ENCODE assay signal across 36 cellular contexts in the genomic region with DNA sequence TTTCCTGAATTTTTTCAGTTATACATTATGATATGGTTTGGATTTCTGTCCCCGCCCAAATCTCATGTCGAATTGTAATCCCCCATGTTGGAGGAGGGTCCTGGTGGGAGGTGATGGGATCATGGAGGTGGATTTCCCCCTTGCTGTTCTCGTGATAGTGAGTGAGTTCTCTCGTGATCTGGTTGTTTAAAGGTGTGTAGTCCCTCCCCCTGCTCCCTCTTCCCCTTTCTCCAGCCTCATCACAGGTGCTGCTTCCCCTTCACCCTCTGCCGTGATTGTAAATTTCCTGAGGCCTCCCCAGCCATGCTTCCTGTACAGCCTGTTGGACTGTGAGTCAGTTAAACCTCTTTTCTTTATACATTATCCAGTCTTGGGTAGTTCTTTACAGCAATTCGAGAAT.
DNase-seq lines count a peak whose midpoint lies in the region; ATAC-seq, FAIRE-seq and TF ChIP-seq lines count a peak whose summit lies in the region.
"Had no signal": no experiment of that assay in that cellular context is flagged by ENCODE, and none has a peak within 500 bp of the region (broad histone marks: within the 10 kb centered on the region; RNA-seq: fewer than 3 reads in every experiment).

No MANE protein-coding gene starts in this region.

- no peaks in the 10 kb centered on the region for H3F3A ChIP-seq in GM23248 (ENCODE audit: insufficient read depth)

- POLR2A ChIA-PET in OCI-LY7 (lab: Charles Lee) (interaction anchor here (0.6 to 3.4 kb wide), 7 partner anchors 11 to 122 kb away, joined by 3 to 22 read pairs (median 6); a partner anchor contains a TSS), endothelial cell of umbilical vein (lab: Charles Lee) (no interaction called here)

- in situ Hi-C loops in GM23248 (cut with MboI) = no loop called here

- no peaks in the 10 kb centered on the region for H4K20me1 ChIP-seq in OCI-LY7 (ENCODE audit: insufficient read depth, low read length)
- no peaks in the 10 kb centered on the region for H4K20me1 ChIP-seq in endothelial cell of umbilical vein (replicated peaks; ENCODE audit: control insufficient read depth, extremely low read depth, insufficient read depth, low read length)
- H4K20me1 ChIP-seq in GM23248 (ENCODE audit: insufficient read depth) = no peaks in the 10 kb centered on the region

- peak overlapping the region in 1 of 2 donors; percentile 14 for H3K4me3 Mint-ChIP-seq in stimulated activated naive B cell treated with anti-CD40 and anti-IgM and Interleukin-4, amounts not matched to agents 10 μg/mL and 1 μg/mL and 100 μg/mL, for 72 hours
- H3K4me3 Mint-ChIP-seq: activated CD8-positive, alpha-beta memory T cell treated with anti-CD3 and anti-CD28 coated beads, Interleukin-2, amount 10 ng/mL, durations not matched to agents 7 days and 5 days; activated naive CD8-positive, alpha-beta T cell treated with anti-CD3 and anti-CD28 coated beads, Interleukin-2, amount 50 U/mL, for 24 hours; stimulated activated naive CD8-positive, alpha-beta T cell treated with anti-CD3 and anti-CD28 coated beads, Interleukin-15, amount 100 ng/mL, for 72 hours had no signal

- peak overlapping the region; percentile 70 for H3K27ac ChIP-seq in OCI-LY7 (ENCODE audit: low read depth, low read length, poor library complexity, severe bottlenecking)
- no peak overlapping the region for H3K27ac ChIP-seq in endothelial cell of umbilical vein (ENCODE audit: insufficient read depth, low read depth, low read length)
- H3K27ac ChIP-seq in GM23248 = no peak overlapping the region
- H3K27ac ChIP-seq: C4-2B, cardiac muscle cell, epithelial cell of prostate, HL-60, right lobe of liver, spleen, vagina had no signal

- H3K27me3 Mint-ChIP-seq in stimulated activated naive B cell treated with anti-CD40 and anti-IgM and Interleukin-4, amounts not matched to agents 10 μg/mL and 1 μg/mL and 100 μg/mL, for 72 hours = no peaks in the 10 kb centered on the region
- H3K27me3 Mint-ChIP-seq: progenitor cell of endocrine pancreas; stimulated activated naive CD8-positive, alpha-beta T cell treated with anti-CD3 and anti-CD28 coated beads, Interleukin-15, amount 100 ng/mL, for 72 hours had no signal

- FAIRE-seq in GM18507 (lab: Jason Lieb, UNC) = peak; percentile 79
- peak; percentile 28 for FAIRE-seq in endothelial cell of umbilical vein (lab: Jason Lieb, UNC)
- FAIRE-seq: astrocyte, colon had no signal

- no peak overlapping the region for H3K9ac ChIP-seq in endothelial cell of umbilical vein (replicated peaks; ENCODE audit: extremely low read depth, insufficient read depth, low read length)
- no peak overlapping the region for H3K9ac ChIP-seq in GM23248

- H3K4me1 Mint-ChIP-seq in stimulated activated naive B cell treated with anti-CD40 and anti-IgM and Interleukin-4, amounts not matched to agents 10 μg/mL and 1 μg/mL and 100 μg/mL, for 72 hours = peaks cover 6 to 9% of the 10 kb centered on the region in 2 donors
- H3K4me1 Mint-ChIP-seq: activated CD8-positive, alpha-beta memory T cell treated with anti-CD3 and anti-CD28 coated beads, Interleukin-2, amount 10 ng/mL, durations not matched to agents 7 days and 5 days; stimulated activated naive CD8-positive, alpha-beta T cell treated with anti-CD3 and anti-CD28 coated beads, Interleukin-15, amount 100 ng/mL, for 72 hours had no signal

- H3K4me1 ChIP-seq in OCI-LY7 (ENCODE audit: insufficient read depth, low read length, poor library complexity, severe bottlenecking) = peaks cover 17% of the 10 kb centered on the region
- peaks cover 6% of the 10 kb centered on the region for H3K4me1 ChIP-seq in endothelial cell of umbilical vein (ENCODE audit: control insufficient read depth, extremely low read depth, insufficient read depth, low read length)
- no peaks in the 10 kb centered on the region for H3K4me1 ChIP-seq in GM23248 (ENCODE audit: insufficient read depth)
- H3K4me1 ChIP-seq: right lobe of liver, vagina had no signal

- H3K27ac Mint-ChIP-seq in stimulated activated naive B cell treated with anti-CD40 and anti-IgM and Interleukin-4, amounts not matched to agents 10 μg/mL and 1 μg/mL and 100 μg/mL, for 72 hours = no peak overlapping the region
- H3K27ac Mint-ChIP-seq: activated CD8-positive, alpha-beta memory T cell treated with anti-CD3 and anti-CD28 coated beads, Interleukin-2, amount 10 ng/mL, durations not matched to agents 7 days and 5 days; activated naive CD8-positive, alpha-beta T cell treated with anti-CD3 and anti-CD28 coated beads, Interleukin-2, amount 50 U/mL, for 24 hours; progenitor cell of endocrine pancreas; stimulated activated naive CD8-positive, alpha-beta T cell treated with anti-CD3 and anti-CD28 coated beads, Interleukin-15, amount 100 ng/mL, for 72 hours had no signal

- DNase-seq in GM18507 (ENCODE audit: extremely low spot score, insufficient read length, low read depth) (no peak), OCI-LY7 (ENCODE audit: low spot score) (peak; percentile 79), endothelial cell of umbilical vein (ENCODE audit: low read depth, low spot score) (peak; percentile 18), GM23248 (no peak), midbrain (lab: John Stamatoyannopoulos, UW) (no peak)
- DNase-seq in stimulated activated naive B cell treated with anti-CD40 and anti-IgM and Interleukin-4, amounts not matched to agents 10 μg/mL and 1 μg/mL and 100 μg/mL, for 72 hours = peak; percentile 8
- DNase-seq: activated CD4-positive, alpha-beta T cell treated with anti-CD3 and anti-CD28 coated beads, Interleukin-2, amount 50 U/mL, for 1 hour; activated CD4-positive, CD25-positive, alpha-beta regulatory T cell; activated CD8-positive, alpha-beta memory T cell treated with anti-CD3 and anti-CD28 coated beads, Interleukin-2, amount 10 ng/mL, durations not matched to agents 7 days and 5 days; activated naive CD4-positive, alpha-beta T cell; activated naive CD8-positive, alpha-beta T cell treated with anti-CD3 and anti-CD28 coated beads, Interleukin-2, amount 50 U/mL, for 24 hours; activated T-cell treated with anti-CD3 and anti-CD28 coated beads, Interleukin-2, amount 50 U/mL, for 48 hours; Calu3; DMS79 treated with DMSO at 0.1 percent for 48 hours; effector CD4-positive, alpha-beta T cell; GF-D8; HCEC 1CT; mesendoderm; NCI-H1436 treated with DMSO at 0.1 percent for 48 hours; NCI-H2107; NCI-H446; NCI-H774; nucleus accumbens; right lobe of liver; spleen; stimulated activated CD4-positive, alpha-beta T cell treated with anti-CD3 and anti-CD28 coated beads, Interleukin-2, amount 100 ng/mL, for 24 hours; stimulated activated naive CD8-positive, alpha-beta T cell treated with anti-CD3 and anti-CD28 coated beads, Interleukin-15, amount 100 ng/mL, for 72 hours had no signal

- H2AFZ ChIP-seq in OCI-LY7 (ENCODE audit: low read length) (peak overlapping the region; percentile 78), endothelial cell of umbilical vein (ENCODE audit: low read depth, low read length) (peak overlapping the region; percentile 78), GM23248 (no peak overlapping the region)

- ATAC-seq in stimulated activated naive B cell treated with anti-CD40 and anti-IgM and Interleukin-4, amounts not matched to agents 10 μg/mL and 1 μg/mL and 100 μg/mL, for 72 hours (replicated peaks) = peak; percentile 60 to 73
- ATAC-seq in GM18520 (IDR thresholded peaks at IDR 0.05; ENCODE audit: unreplicated experiment) = no peak
- ATAC-seq: activated CD8-positive, alpha-beta memory T cell treated with anti-CD3 and anti-CD28 coated beads, Interleukin-2, amount 10 ng/mL, durations not matched to agents 7 days and 5 days; activated naive CD8-positive, alpha-beta T cell treated with anti-CD3 and anti-CD28 coated beads, Interleukin-2, amount 50 U/mL, for 24 hours; right lobe of liver; stimulated activated naive CD8-positive, alpha-beta T cell treated with anti-CD3 and anti-CD28 coated beads, Interleukin-15, amount 100 ng/mL, for 72 hours had no signal

- H3K79me2 ChIP-seq in OCI-LY7 (ENCODE audit: insufficient read depth, low read depth, low read length) = no peaks in the 10 kb centered on the region
- no peaks in the 10 kb centered on the region for H3K79me2 ChIP-seq in endothelial cell of umbilical vein (ENCODE audit: control insufficient read depth, insufficient read depth, low read length)
- no peaks in the 10 kb centered on the region for H3K79me2 ChIP-seq in GM23248 (ENCODE audit: insufficient read depth)

- no peaks in the 10 kb centered on the region for H3K36me3 Mint-ChIP-seq in stimulated activated naive B cell treated with anti-CD40 and anti-IgM and Interleukin-4, amounts not matched to agents 10 μg/mL and 1 μg/mL and 100 μg/mL, for 72 hours
- H3K36me3 Mint-ChIP-seq: activated CD8-positive, alpha-beta memory T cell treated with anti-CD3 and anti-CD28 coated beads, Interleukin-2, amount 10 ng/mL, durations not matched to agents 7 days and 5 days had no signal

- H3K9me3 ChIP-seq in OCI-LY7 (ENCODE audit: low read length) = no peaks in the 10 kb centered on the region
- H3K9me3 ChIP-seq in endothelial cell of umbilical vein (replicated peaks; ENCODE audit: control insufficient read depth, insufficient read depth, low read length) = no peaks in the 10 kb centered on the region
- no peaks in the 10 kb centered on the region for H3K9me3 ChIP-seq in GM23248 (ENCODE audit: low read depth)
- H3K9me3 ChIP-seq: right lobe of liver, spleen, vagina had no signal

- intact Hi-C loops in OCI-LY7 (cut with micrococcal nuclease; ENCODE audit: unreplicated experiment) (loop anchor here (5.0 kb wide), 1 partner anchor 35 kb away; no protein-coding TSS in a partner anchor), endothelial cell of umbilical vein (cut with micrococcal nuclease) (no loop called here)

- dilution Hi-C loops in endothelial cell of umbilical vein (cut with MboI; ENCODE audit: extremely low pct_ligation_motif_present, low sequenced_read_pairs) = no loop called here

- H3K4me2 ChIP-seq in OCI-LY7 (ENCODE audit: low read length) (peak overlapping the region; percentile 58), endothelial cell of umbilical vein (ENCODE audit: insufficient read depth, low read length) (no peak overlapping the region), GM23248 (ENCODE audit: unreplicated experiment) (no peak overlapping the region)

- H3K9me3 Mint-ChIP-seq in stimulated activated naive B cell treated with anti-CD40 and anti-IgM and Interleukin-4, amounts not matched to agents 10 μg/mL and 1 μg/mL and 100 μg/mL, for 72 hours = no peaks in the 10 kb centered on the region
- H3K9me3 Mint-ChIP-seq: activated naive CD8-positive, alpha-beta T cell treated with anti-CD3 and anti-CD28 coated beads, Interleukin-2, amount 50 U/mL, for 24 hours; stimulated activated naive CD8-positive, alpha-beta T cell treated with anti-CD3 and anti-CD28 coated beads, Interleukin-15, amount 100 ng/mL, for 72 hours had no signal

- H3K4me3 ChIP-seq in OCI-LY7 (ENCODE audit: low read depth, low read length, poor library complexity, severe bottlenecking) (peak overlapping the region; percentile 55), endothelial cell of umbilical vein (replicated peaks in 1 of 3; ENCODE audit: insufficient read depth in 1 of 3, low read depth in 1 of 3, low read length in 3 of 3) (no peak overlapping the region), GM23248 (no peak overlapping the region)
- H3K4me3 ChIP-seq: cardiac muscle cell, right lobe of liver, spleen, vagina had no signal

- H3K36me3 ChIP-seq in OCI-LY7 (ENCODE audit: insufficient read depth, low read length) = no peaks in the 10 kb centered on the region
- no peaks in the 10 kb centered on the region for H3K36me3 ChIP-seq in endothelial cell of umbilical vein (ENCODE audit: control insufficient read depth in 2 of 2, extremely low read depth in 1 of 2, insufficient read depth in 2 of 2, low read length in 2 of 2)
- no peaks in the 10 kb centered on the region for H3K36me3 ChIP-seq in GM23248 (ENCODE audit: low read depth)
- H3K36me3 ChIP-seq: cardiac muscle cell, right lobe of liver, spleen, vagina had no signal

- no TSS peak for BruUV-seq in OCI-LY7 (replicated peaks; lab: Mats Ljungman, UMichigan)
- no TSS peak for BruUV-seq in endothelial cell of umbilical vein (replicated peaks; lab: Mats Ljungman, UMichigan)

- no peak for TF ChIP-seq POLR2A in endothelial cell of umbilical vein (IDR thresholded peaks at IDR 0.05; ENCODE audit: low read depth, low read length)

- CTCF ChIA-PET in OCI-LY7 (lab: Charles Lee; ENCODE audit: unreplicated experiment) (interaction anchor here (1.0 to 1.1 kb wide), 2 partner anchors 12 to 14 kb away, joined by 3 read pairs; a partner anchor contains a TSS), endothelial cell of umbilical vein (lab: Charles Lee) (no interaction called here)

- WGBS in GM23248 (ENCODE audit: low coverage in 1 of 2, low lambda C conversion rate in 2 of 2, missing lambda C conversion rate in 2 of 2), 2 experiments = 75 to 82% methylated on average over 6 of the region's 6 CpGs

- no peaks in the 10 kb centered on the region for H3K9me2 ChIP-seq in OCI-LY7 (ENCODE audit: insufficient read depth, low read length)
- no peaks in the 10 kb centered on the region for H3K9me2 ChIP-seq in GM23248 (ENCODE audit: insufficient read depth)

- no peaks in the 10 kb centered on the region for H3K9me1 ChIP-seq in endothelial cell of umbilical vein (replicated peaks; ENCODE audit: control insufficient read depth, extremely low read depth, insufficient read depth, low read length)

- H3K27me3 ChIP-seq in endothelial cell of umbilical vein (ENCODE audit: control insufficient read depth in 2 of 2, insufficient read depth in 2 of 2, low read length in 2 of 2) (no peaks in the 10 kb centered on the region), GM23248 (replicated peaks; ENCODE audit: insufficient read depth) (no peaks in the 10 kb centered on the region)
- H3K27me3 ChIP-seq: cardiac muscle cell, right lobe of liver, spleen, vagina had no signal

- TF ChIP-seq CTCF in OCI-LY7 (conservative IDR thresholded peaks at IDR 0.05; ENCODE audit: low read length) (no peak), endothelial cell of umbilical vein (IDR thresholded peaks at IDR 0.05; ENCODE audit: extremely low read depth in 1 of 2, insufficient read depth in 1 of 2, low read depth in 1 of 2, low read length in 2 of 2) (no peak)

Comparison
In these comparisons a context has a peak if more than half of its experiments do, and no peak if none do; other contexts are left out.
1. DNase-seq: peak in OCI-LY7 (single experiment), endothelial cell of umbilical vein (single experiment) and stimulated activated naive B cell treated with anti-CD40 and anti-IgM and Interleukin-4, amounts not matched to agents 10 μg/mL and 1 μg/mL and 100 μg/mL, for 72 hours (single experiment); none in GM18507 (single experiment), GM23248 (single experiment) and midbrain (single experiment).